ENCODE assay signal across 1 cellular context in genomic region chr6:168115748-168116445, GRCh38.
TF ChIP-seq lines count a peak whose summit lies in the region.

No MANE protein-coding gene starts in this region.

TF ChIP-seq in K562, 482 proteins besides CTCF, POLR2A, EP300 and RAD21:
- TF ChIP-seq ZNF561 (CRISPR knock-in tag; conservative IDR thresholded peaks at IDR 0.05) (no peak), FOXJ3 (CRISPR knock-in tag; IDR thresholded peaks at IDR 0.05) (no peak), PKNOX1 (IDR thresholded peaks at IDR 0.05) (peak; percentile 20; the same call in 1 of the 2 replicates), CXXC5 (CRISPR knock-in tag; IDR thresholded peaks at IDR 0.05) (no peak), NCOA6 (IDR thresholded peaks at IDR 0.05) (no peak), MEIS2 (IDR thresholded peaks at IDR 0.05; ENCODE audit: partially characterized antibody) (peak; percentile 3), GTF2A2 (tag; IDR thresholded peaks at IDR 0.05) (no peak), NELFE (IDR thresholded peaks at IDR 0.05; ENCODE audit: insufficient read depth, insufficient read length) (no peak), TCFL5 (CRISPR knock-in tag; conservative IDR thresholded peaks at IDR 0.05) (no peak), ZKSCAN8 (CRISPR knock-in tag; IDR thresholded peaks at IDR 0.05) (no peak), ZNF384 (IDR thresholded peaks at IDR 0.05; ENCODE audit: low read depth, low read length) (no peak)
